In genomic region chr11:66100272-66101037, GRCh38 we compare ENCODE assay signal across 8 cellular contexts. TPM values are rescaled to one million over a fixed set of nuclear protein-coding genes. Genes with fewer than 3 reads are reported as not detected.
DNase-seq lines count a peak whose midpoint lies in the region; ATAC-seq and TF ChIP-seq lines count a peak whose summit lies in the region.

No MANE protein-coding gene starts in this region.

- peak overlapping the region; percentile 93 for H3K4me2 ChIP-seq in OCI-LY7 (ENCODE audit: low read length)

- peak; percentile 84 for ATAC-seq in HG03108 (IDR thresholded peaks at IDR 0.05; ENCODE audit: unreplicated experiment)

- H3K4me1 ChIP-seq in OCI-LY7 (ENCODE audit: insufficient read depth, low read length, poor library complexity, severe bottlenecking) = peaks cover 56% of the 10 kb centered on the region

- DNase-seq in Daoy (ENCODE audit: low read depth) (peak; percentile 37), OCI-LY7 (ENCODE audit: low spot score) (peak; percentile 86), inferior parietal cortex (ENCODE audit: extremely low spot score) (peak; percentile 40), ecto neural progenitor cell (ENCODE audit: low spot score) (no peak), AG20443 (ENCODE audit: low spot score) (no peak)
- peak; percentile 38 for DNase-seq in activated gamma-delta T cell treated with anti-CD3 and anti-CD28 coated beads, Interleukin-2, amount 50 U/mL, for 16 hours (ENCODE audit: low read depth)
- DNase-seq in stimulated activated CD4-positive, alpha-beta T cell treated with anti-CD3 and anti-CD28 coated beads, Interleukin-4, amount 100 ng/mL, for 24 hours = peak; percentile 63

- peaks cover 5% of the 10 kb centered on the region for H3K36me3 ChIP-seq in OCI-LY7 (ENCODE audit: insufficient read depth, low read length)

- H3K27ac ChIP-seq in OCI-LY7 (ENCODE audit: low read depth, low read length, poor library complexity, severe bottlenecking) = peak overlapping the region; percentile 69

- H3K4me3 ChIP-seq in OCI-LY7 (ENCODE audit: low read depth, low read length, poor library complexity, severe bottlenecking) = peak overlapping the region; percentile 53

- no TSS peak for BruUV-seq in OCI-LY7 (replicated peaks; lab: Mats Ljungman, UMichigan)

- peaks cover 23% of the 10 kb centered on the region; the same call in 1 of the 2 replicates for H3K79me2 ChIP-seq in OCI-LY7 (ENCODE audit: insufficient read depth, low read depth, low read length)

- no peaks in the 10 kb centered on the region for H3K9me2 ChIP-seq in OCI-LY7 (ENCODE audit: insufficient read depth, low read length)

- H4K20me1 ChIP-seq in OCI-LY7 (ENCODE audit: insufficient read depth, low read length) = no peaks in the 10 kb centered on the region

- peak overlapping the region; percentile 77 for H2AFZ ChIP-seq in OCI-LY7 (ENCODE audit: low read length)

- POLR2A ChIA-PET in OCI-LY7 (lab: Charles Lee) = interaction anchor here (1.3 to 2.3 kb wide), 4 partner anchors 10 to 18 kb away, joined by 9 to 11 read pairs (median 10); no protein-coding TSS in a partner anchor

- TF ChIP-seq CTCF in OCI-LY7 (conservative IDR thresholded peaks at IDR 0.05; ENCODE audit: low read length) = no peak

- H3K9me3 ChIP-seq in OCI-LY7 (ENCODE audit: low read length) = no peaks in the 10 kb centered on the region

- intact Hi-C loops in OCI-LY7 (cut with micrococcal nuclease; ENCODE audit: unreplicated experiment) = no loop called here

- CTCF ChIA-PET in OCI-LY7 (lab: Charles Lee; ENCODE audit: unreplicated experiment) = interaction anchor here (0.6 kb wide), 1 partner anchor 1592 kb away, joined by 3 read pairs; no protein-coding TSS in a partner anchor

RNA-seq across cellular contexts. Expression of gene PACS1, which starts 30.4 kb away (rescaled TPM):
- total RNA-seq in Daoy (2014; rRNA removed; shearing (Covaris generic)) = 10.9 and 13.0 TPM in 2 replicates
- total RNA-seq in OCI-LY7 (2014; rRNA removed; shearing (Covaris generic)) = 21.2 and 23.7 TPM in 2 replicates
- total RNA-seq in OCI-LY7 (2022) = 50.5 and 52.5 TPM in 2 replicates

RNA-seq across cellular contexts. Expression of gene SF3B2, which starts 48.3 kb away (rescaled TPM):
- total RNA-seq in Daoy (2014; rRNA removed; shearing (Covaris generic)) = 257 and 289 TPM in 2 replicates
- 185 and 191 TPM in 2 replicates for total RNA-seq in OCI-LY7 (2014; rRNA removed; shearing (Covaris generic))
- total RNA-seq in OCI-LY7 (2022) = 251 and 260 TPM in 2 replicates

RNA-seq across cellular contexts. Expression of gene GAL3ST3, which starts 51.5 kb away (rescaled TPM):
- not detected in 2 replicates for total RNA-seq in Daoy (2014; rRNA removed; shearing (Covaris generic))
- total RNA-seq in OCI-LY7 (2014; rRNA removed; shearing (Covaris generic)) = not detected in 2 replicates
- not detected in 2 replicates for total RNA-seq in OCI-LY7 (2022)

Comparison
In these comparisons a context has a peak if more than half of its experiments do, and no peak if none do; other contexts are left out.
1. DNase-seq: peak in Daoy (single experiment), OCI-LY7 (single experiment), activated gamma-delta T cell treated with anti-CD3 and anti-CD28 coated beads, Interleukin-2, amount 50 U/mL, for 16 hours (single experiment), inferior parietal cortex (single experiment) and stimulated activated CD4-positive, alpha-beta T cell treated with anti-CD3 and anti-CD28 coated beads, Interleukin-4, amount 100 ng/mL, for 24 hours (single experiment); none in ecto neural progenitor cell (single experiment) and AG20443 (single experiment).